13 cellular contexts compared by ENCODE assay signal in the genomic region with DNA sequence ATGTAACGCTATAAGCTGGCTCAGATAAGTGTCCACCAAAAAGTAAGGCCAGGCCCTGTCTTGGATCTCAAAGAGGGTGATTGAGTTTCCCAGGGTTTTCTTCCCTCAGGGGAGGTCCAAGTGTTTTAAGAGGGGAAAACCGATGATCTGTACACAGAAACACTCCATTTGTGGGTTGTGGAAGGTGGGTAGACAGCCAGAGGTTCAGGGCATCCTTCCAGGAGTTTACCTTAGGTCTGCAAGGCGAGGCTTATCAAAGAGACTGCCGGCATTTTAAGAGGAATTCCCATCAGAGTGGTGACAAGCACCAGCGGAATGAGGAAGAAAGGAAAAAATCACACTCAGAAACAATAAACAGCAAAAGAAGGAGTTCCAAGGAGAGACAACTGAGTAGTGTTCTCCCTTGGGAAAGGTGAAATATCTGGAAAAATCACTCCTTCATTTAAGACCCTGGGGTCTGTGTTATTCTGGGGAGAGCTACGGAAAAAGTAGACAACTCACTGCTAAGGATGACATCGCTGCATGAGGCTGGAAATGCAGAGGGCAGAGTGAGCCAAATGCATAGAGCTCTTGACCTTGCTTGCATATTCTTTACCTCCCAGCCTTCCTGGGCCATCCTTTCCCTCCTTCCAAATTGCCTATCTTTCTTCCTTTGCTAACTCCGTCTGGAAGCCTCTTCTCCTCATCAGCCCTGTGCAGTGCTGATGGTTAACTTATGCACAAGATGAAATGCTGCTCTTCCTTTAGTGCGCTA. TPM values are rescaled to one million over a fixed set of nuclear protein-coding genes. Genes with fewer than 3 reads are reported as not detected.
DNase-seq lines count a peak whose midpoint lies in the region; ATAC-seq, FAIRE-seq and TF ChIP-seq lines count a peak whose summit lies in the region.
"Had no signal": no experiment of that assay in that cellular context is flagged by ENCODE, and none has a peak within 500 bp of the region (broad histone marks: within the 10 kb centered on the region; RNA-seq: fewer than 3 reads in every experiment).

No MANE protein-coding gene starts in this region.

- TF ChIP-seq EP300 in A549 (IDR thresholded peaks at IDR 0.05) = peak; percentile 81 to 92; a peak in 4 of 5 replicates

- TF ChIP-seq RAD21 in A549 (conservative IDR thresholded peaks at IDR 0.05 in 1 of 2, IDR thresholded peaks at IDR 0.05 in 1 of 2) = peak in 1 of 2 experiments; percentile 25; a peak in 1 of 5 replicates
- peak; percentile 19; the same call in 1 of the 2 replicates for TF ChIP-seq RAD21 in HCT116 (IDR thresholded peaks at IDR 0.05; ENCODE audit: low read depth)

- H3K4me1 ChIP-seq in A549 (peaks cover 44% of the 10 kb centered on the region), HCT116 (ENCODE audit: control insufficient read depth in 1 of 2, insufficient read depth in 2 of 2, low read length in 2 of 2) (peaks cover 28 to 49% of the 10 kb centered on the region in 2 experiments), left lung (no peaks in the 10 kb centered on the region)

- CTCF ChIA-PET in A549 (lab: Yijun Ruan, JAX) = interaction anchor here (0.6 to 2.4 kb wide), 7 partner anchors 24 to 210 kb away, joined by 3 to 7 read pairs (median 3); no protein-coding TSS in a partner anchor
- CTCF ChIA-PET in HCT116 (lab: Charles Lee) = interaction anchor here (1.2 to 1.3 kb wide), 2 partner anchors 11 to 60 kb away, joined by 3 to 6 read pairs; no protein-coding TSS in a partner anchor

- TF ChIP-seq CTCF in A549 (IDR thresholded peaks at IDR 0.05) = no peak
- no peak for TF ChIP-seq CTCF in HCT116 (IDR thresholded peaks at IDR 0.05 in 2 of 3, conservative IDR thresholded peaks at IDR 0.05 in 1 of 3; ENCODE audit: borderline replicate concordance in 1 of 3, insufficient read depth in 1 of 3, low read depth in 2 of 3, low read length in 2 of 3)
- no peak for TF ChIP-seq CTCF in left lung (IDR thresholded peaks at IDR 0.05)

- no peaks in the 10 kb centered on the region for H3K9me3 ChIP-seq in A549
- no peaks in the 10 kb centered on the region for H3K9me3 ChIP-seq in HCT116 (ENCODE audit: control insufficient read depth in 1 of 2, insufficient read depth in 1 of 2, low read depth in 1 of 2, low read length in 2 of 2)
- no peaks in the 10 kb centered on the region for H3K9me3 ChIP-seq in left lung

- RAD21 ChIA-PET in HCT116 (lab: Charles Lee; ENCODE audit: low non-redundant PET in 1 of 2, low total read pairs in 2 of 2, uncharacterized antibody in 2 of 2, unreplicated experiment in 2 of 2) = no interaction called here

- no peaks in the 10 kb centered on the region for H3K9me2 ChIP-seq in HCT116 (ENCODE audit: insufficient read depth)

- 12% methylated on average over 9 of the region's 9 CpGs for WGBS in A549 (ENCODE audit: missing lambda C conversion rate)

- POLR2A ChIA-PET in A549 (lab: Yijun Ruan, JAX) (interaction anchor here (0.7 to 1.0 kb wide), 4 partner anchors 11 to 101 kb away, joined by 3 to 4 read pairs (median 3); no protein-coding TSS in a partner anchor), HCT116 (lab: Charles Lee) (interaction anchor here (0.6 kb wide), 1 partner anchor 408 kb away, joined by 3 read pairs; no protein-coding TSS in a partner anchor)

- H3K27ac ChIP-seq in A549 (peak overlapping the region; percentile 88 to 95), HCT116 (ENCODE audit: low read depth, low read length) (peak overlapping the region; percentile 58), left lung (peak overlapping the region; percentile 8 to 65)

- H3K4me2 ChIP-seq in A549 = peak overlapping the region; percentile 92
- H3K4me2 ChIP-seq in HCT116 (ENCODE audit: low read length) = peak overlapping the region; percentile 59

- H3K79me2 ChIP-seq in HCT116 (ENCODE audit: insufficient read depth, low read length) = no peaks in the 10 kb centered on the region

- H3K27me3 ChIP-seq in HCT116 (ENCODE audit: insufficient read depth, low read length) = no peaks in the 10 kb centered on the region
- H3K27me3 ChIP-seq in left lung = no peaks in the 10 kb centered on the region

- H3K4me3 ChIP-seq in A549 = peak overlapping the region; percentile 2; the same call in 1 of the 3 replicates
- peak overlapping the region in 1 of 2 experiments; percentile 23; a peak in 2 of 4 replicates for H3K4me3 ChIP-seq in HCT116 (replicated peaks in 1 of 2; ENCODE audit: low read depth in 1 of 2, low read length in 2 of 2)
- no peak overlapping the region for H3K4me3 ChIP-seq in left lung

- no peaks in the 10 kb centered on the region for H4K20me1 ChIP-seq in HCT116 (ENCODE audit: insufficient read depth)

- peak overlapping the region; percentile 39 for H2AFZ ChIP-seq in HCT116 (ENCODE audit: low read depth, low read length, poor library complexity, severe bottlenecking)

- peak overlapping the region; percentile 57 for H3K9ac ChIP-seq in HCT116 (ENCODE audit: low read length)

- TF ChIP-seq POLR2A in A549 (IDR thresholded peaks at IDR 0.05; ENCODE audit: low read length) (no peak), HCT116 (IDR thresholded peaks at IDR 0.05; ENCODE audit: borderline replicate concordance, extremely low read depth, insufficient read depth, insufficient read length) (no peak)

- DNase-seq in A549 (ENCODE audit: low read depth in 1 of 2, low spot score in 1 of 2) (peak; percentile 58 to 96), HCT116 (ENCODE audit: low read depth, low spot score) (peak; percentile 94), astrocyte of the hippocampus (ENCODE audit: low read depth, low spot score) (peak; percentile 97), left lung (peak in 1 of 2 donors; percentile 56), NCI-H526 (lab: John Stamatoyannopoulos, UW) (no peak), AG08395 (ENCODE audit: low spot score) (no peak), cerebellar nuclear complex (lab: John Stamatoyannopoulos, UW) (no peak)
- DNase-seq: activated T-cell treated with anti-CD3 and anti-CD28 coated beads, Interleukin-2, amount 50 U/mL, for 4 hours; erythroblast; natural killer cell; NCI-H510A; SHP77 treated with DMSO at 0.1 percent for 48 hours had no signal

- intact Hi-C loops in HCT116 (cut with micrococcal nuclease) = no loop called here
- intact Hi-C loops in left lung (cut with DNase I) = no loop called here

- no peaks in the 10 kb centered on the region for H3K36me3 ChIP-seq in HCT116 (ENCODE audit: control insufficient read depth in 1 of 2, insufficient read depth in 2 of 2, low read length in 2 of 2)
- no peaks in the 10 kb centered on the region for H3K36me3 ChIP-seq in left lung

- no TSS peak for BruUV-seq in HCT116 (replicated peaks; lab: Mats Ljungman, UMichigan)

- peak; percentile 7 for FAIRE-seq in A549 (lab: Jason Lieb, UNC)

- peak; percentile 79 to 86 for ATAC-seq in A549
- peak; percentile 81 for ATAC-seq in HCT116
- peak; percentile 79 for ATAC-seq in left lung
- no peak for ATAC-seq in GM18868 (IDR thresholded peaks at IDR 0.05; ENCODE audit: unreplicated experiment)
- ATAC-seq: activated T-cell treated with anti-CD3 and anti-CD28 coated beads, Interleukin-2, amount 50 U/mL, for 4 hours; natural killer cell had no signal

TF ChIP-seq in HCT116, 20 proteins besides CTCF, POLR2A, EP300 and RAD21 (continues in another document):
- TF ChIP-seq SP1 (IDR thresholded peaks at IDR 0.05; ENCODE audit: low read depth) (peak; percentile 95), JUND (IDR thresholded peaks at IDR 0.05) (peak; percentile 95), ZNF274 (IDR thresholded peaks at IDR 0.05; ENCODE audit: low read depth, low read length) (no peak), FOSL1 (IDR thresholded peaks at IDR 0.05; ENCODE audit: low read depth) (peak; percentile 91), REST (IDR thresholded peaks at IDR 0.05; ENCODE audit: low read depth) (no peak), POLR2AphosphoS5 (IDR thresholded peaks at IDR 0.05; ENCODE audit: low read depth, low read length) (peak; percentile 59), SIN3A (IDR thresholded peaks at IDR 0.05; ENCODE audit: low read depth) (peak; percentile 89), EGR1 (IDR thresholded peaks at IDR 0.05; ENCODE audit: low read depth) (0 out of 2 replicates have a peak, but pooled peaks have one; percentile 23), EZH2 (IDR thresholded peaks at IDR 0.05) (no peak), CEBPB (IDR thresholded peaks at IDR 0.05; ENCODE audit: low read depth) (peak; percentile 88), MAX (IDR thresholded peaks at IDR 0.05) (0 out of 2 replicates have a peak, but pooled peaks have one; percentile 62)

RNA-seq across cellular contexts. Expression of gene MMP7, which starts 22.1 kb away (rescaled TPM):
- polyA plus RNA-seq in A549 (2011; rRNA removed) = 54.8 and 62.9 TPM in 2 replicates
- polyA plus RNA-seq in A549 (2012; cell fraction: cytosol; rRNA removed) = 5.3 and 7.3 TPM in 2 replicates
- 4.1 and 4.9 TPM in 2 replicates for polyA plus RNA-seq in A549 (2012; cell fraction: nucleus; rRNA removed)
- polyA plus RNA-seq in A549 (2017; fragmentation: RNase III; extraction: RNeasy Plus Mini Kit Qiagen cat#74134 plus additional on column Dnase treatment) = 8.9 to 10.9 TPM (median 10.1 TPM) in 3 replicates
- polyA minus RNA-seq in A549 (2011; rRNA and poly(A)+ RNA removed) = 11.2 and 16.4 TPM in 2 replicates
- 0.61 TPM for total RNA-seq in HCT116 (2021; ENCODE audit: unreplicated experiment)
- polyA plus RNA-seq in HCT116 (2012) = 0.39 and 1.0 TPM in 2 replicates
- total RNA-seq in left lung = 100 to 1,000 TPM in 1 of 2 donors, 10 to 100 TPM in 1; 13.8 to 136 TPM
- total RNA-seq: natural killer cell had no signal

Comparison
In these comparisons a context has a peak if more than half of its experiments do, and no peak if none do; other contexts are left out.
1. DNase-seq: peak in A549 (2 of 2), HCT116 (single experiment) and astrocyte of the hippocampus (single experiment); none in NCI-H526 (0 of 2), AG08395 (single experiment) and cerebellar nuclear complex (0 of 2).
2. H3K27ac ChIP-seq: peak in every context shown above with its lines; median percentile 92 in A549; 58 in HCT116; 36 in left lung.
3. Of the 6 proteins assayed by ChIP-seq in both A549 and HCT116: peak only in A549: none; only in HCT116: none; in both: MAX; in neither: 3; mixed calls (peak in some experiments, not most) for 2.